ENCODE assay signal across 8 cellular contexts in genomic region chr3:138608322-138609214, GRCh38. TPM values are rescaled to one million over a fixed set of nuclear protein-coding genes. Genes with fewer than 3 reads are reported as not detected.
DNase-seq lines count a peak whose midpoint lies in the region; ATAC-seq and TF ChIP-seq lines count a peak whose summit lies in the region.

Gene FAIM, plus strand, starts transcription at chr3:138608771. Its CDS starts 10,956 bp downstream, at chr3:138619727.

- H4K20me1 ChIP-seq in IMR-90 (ENCODE audit: insufficient read depth, low read length), result no peaks in the 10 kb centered on the region

- H3K9me3 ChIP-seq in IMR-90 (ENCODE audit: control insufficient read depth, insufficient read depth, low read length), result no peaks in the 10 kb centered on the region
- no peaks in the 10 kb centered on the region for H3K9me3 ChIP-seq in parathyroid adenoma (ENCODE audit: control insufficient read depth, low read length)
- no peaks in the 10 kb centered on the region for H3K9me3 ChIP-seq in thyroid gland

- H3K4me1 Mint-ChIP-seq in activated naive CD8-positive, alpha-beta T cell treated with anti-CD3 and anti-CD28 coated beads for 36 hours, result peaks cover 8% of the 10 kb centered on the region

- H4K5ac ChIP-seq in IMR-90 (ENCODE audit: low read depth, low read length), result peak within 1 kb of the TSS; percentile 96

- intact Hi-C loops in IMR-90 (cut with micrococcal nuclease), result loop anchor here (5.0 kb wide), 1 partner anchor 84 kb away; no protein-coding TSS in a partner anchor
- intact Hi-C loops in Right ventricle myocardium superior (cut with DNase I), result no loop called here
- intact Hi-C loops in thyroid gland (cut with DNase I), result loop anchor here (10.0 kb wide), 1 partner anchor 76 kb away; no protein-coding TSS in a partner anchor

- 0 out of 2 replicates have a peak, but pooled peaks cover 7% of the 10 kb centered on the region for H3K9me1 ChIP-seq in IMR-90 (ENCODE audit: insufficient read depth, low read length)

- H3K4me1 ChIP-seq in IMR-90 (ENCODE audit: control insufficient read depth, insufficient read depth, low read length) (peaks cover 5% of the 10 kb centered on the region), parathyroid adenoma (peaks cover 7% of the 10 kb centered on the region), thyroid gland (peaks cover 13 to 15% of the 10 kb centered on the region in 2 donors)

- peak within 1 kb of the TSS; percentile 91 for H3K27ac Mint-ChIP-seq in activated naive CD8-positive, alpha-beta T cell treated with anti-CD3 and anti-CD28 coated beads for 36 hours

- no peaks in the 10 kb centered on the region for H3K9me3 Mint-ChIP-seq in activated naive CD8-positive, alpha-beta T cell treated with anti-CD3 and anti-CD28 coated beads for 36 hours

- H3K27me3 ChIP-seq in IMR-90 (ENCODE audit: control insufficient read depth, insufficient read depth, low read length), result no peaks in the 10 kb centered on the region; the same call in 1 of the 2 replicates
- no peaks in the 10 kb centered on the region for H3K27me3 ChIP-seq in parathyroid adenoma (ENCODE audit: control insufficient read depth, insufficient read depth, low read length)
- no peaks in the 10 kb centered on the region for H3K27me3 ChIP-seq in thyroid gland

- H3K27me3 Mint-ChIP-seq in activated naive CD8-positive, alpha-beta T cell treated with anti-CD3 and anti-CD28 coated beads for 36 hours, result no peaks in the 10 kb centered on the region

- peak within 1 kb of the TSS; percentile 64 for H2AK5ac ChIP-seq in IMR-90 (ENCODE audit: low read depth, low read length)

- peak within 1 kb of the TSS; percentile 91 for H3K56ac ChIP-seq in IMR-90 (ENCODE audit: extremely low read depth, insufficient read depth, low read length)

- H3K36me3 ChIP-seq in IMR-90 (ENCODE audit: control insufficient read depth, insufficient read depth, low read length), result no peaks in the 10 kb centered on the region
- no peaks in the 10 kb centered on the region for H3K36me3 ChIP-seq in parathyroid adenoma (ENCODE audit: control insufficient read depth, insufficient read depth, low read length)
- no peaks in the 10 kb centered on the region for H3K36me3 ChIP-seq in thyroid gland

- H3K79me2 ChIP-seq in parathyroid adenoma, result peaks cover 9% of the 10 kb centered on the region

- H2AK9ac ChIP-seq in IMR-90 (replicated peaks; ENCODE audit: low read depth, low read length, poor library complexity), result peak within 1 kb of the TSS; percentile 97

- H3K4me3 Mint-ChIP-seq in activated naive CD8-positive, alpha-beta T cell treated with anti-CD3 and anti-CD28 coated beads for 36 hours, result peak within 1 kb of the TSS; percentile 90

- peak within 1 kb of the TSS; percentile 67 for H2BK5ac ChIP-seq in IMR-90 (ENCODE audit: low read depth, low read length, poor library complexity, severe bottlenecking)

- ATAC-seq in GM21528 (IDR thresholded peaks at IDR 0.05; ENCODE audit: low FRiP score, unreplicated experiment), result peak; percentile 74
- peak; percentile 91 for ATAC-seq in IMR-90 (ENCODE audit: low read depth)
- peak; percentile 86 for ATAC-seq in Right ventricle myocardium superior (ENCODE audit: poor library complexity)

- H3K9ac ChIP-seq in IMR-90 (ENCODE audit: low read depth, low read length) (peak within 1 kb of the TSS; percentile 91), parathyroid adenoma (peak within 1 kb of the TSS; percentile 98)

- H2BK120ac ChIP-seq in IMR-90 (ENCODE audit: low read depth, low read length), result peak within 1 kb of the TSS; percentile 44

- peak within 1 kb of the TSS; percentile 75 to 97 for H4K8ac ChIP-seq in IMR-90 (ENCODE audit: low read depth in 2 of 2, low read length in 2 of 2)

- 0 out of 2 replicates have a peak within 1 kb of the TSS, but pooled peaks have one; percentile 1 for H2BK20ac ChIP-seq in IMR-90 (ENCODE audit: low read depth, low read length)

- TF ChIP-seq POLR2A in IMR-90 (IDR thresholded peaks at IDR 0.05; ENCODE audit: low read depth, low read length) (peak; percentile 51; the same call in 1 of the 2 replicates), thyroid gland (IDR thresholded peaks at IDR 0.05) (peak in 1 of 2 donors; percentile 47)

- peak within 1 kb of the TSS; percentile 41; the same call in 1 of the 3 replicates for H2BK15ac ChIP-seq in IMR-90 (ENCODE audit: low read depth, low read length)

- peaks cover 0 to 17% of the 10 kb centered on the region in 2 experiments; a peak in 3 of 4 replicates for H3K79me1 ChIP-seq in IMR-90 (ENCODE audit: low read depth in 1 of 2, low read length in 2 of 2)

- H3K36me3 Mint-ChIP-seq in activated naive CD8-positive, alpha-beta T cell treated with anti-CD3 and anti-CD28 coated beads for 36 hours, result no peaks in the 10 kb centered on the region

- TF ChIP-seq CTCF in IMR-90 (conservative IDR thresholded peaks at IDR 0.05; ENCODE audit: low read depth, low read length) (no peak), parathyroid adenoma (IDR thresholded peaks at IDR 0.05) (no peak), thyroid gland (IDR thresholded peaks at IDR 0.05) (no peak)

- POLR2A ChIA-PET in IMR-90 (lab: Charles Lee; ENCODE audit: unreplicated experiment), result interaction anchor here (0.6 kb wide), 1 partner anchor 186 kb away, joined by 3 read pairs; no protein-coding TSS in a partner anchor

- BruUV-seq in IMR-90 (replicated peaks; lab: Mats Ljungman, UMichigan), result no TSS peak

- H3K27ac ChIP-seq in IMR-90 (ENCODE audit: insufficient read depth, low read length) (peak within 1 kb of the TSS; percentile 79), parathyroid adenoma (peak within 1 kb of the TSS; percentile 97), thyroid gland (peak within 1 kb of the TSS; percentile 90 to 97 (median 94))

- H3K14ac ChIP-seq in IMR-90 (replicated peaks; ENCODE audit: low read depth, low read length), result peak within 1 kb of the TSS; percentile 59

- dilution Hi-C loops in IMR-90 (cut with HindIII; ENCODE audit: low sequenced_read_pairs, unreplicated experiment), result no loop called here

- H2AFZ ChIP-seq in IMR-90 (replicated peaks; ENCODE audit: low read length, poor library complexity) (peak within 1 kb of the TSS; percentile 99), parathyroid adenoma (peak within 1 kb of the TSS; percentile 98)

- WGBS in IMR-90 (ENCODE audit: extremely low coverage in 2 of 2, insufficient read length in 1 of 2), 2 experiments, result 2% methylated on average over 50 of the region's 79 CpGs; no CpG with 5 or more reads in 1 of the 2 experiments
- 8 to 16% methylated on average over 11 to 23 of the region's 79 CpGs for WGBS in thyroid gland, 2 donors

- H3K4ac ChIP-seq in IMR-90 (ENCODE audit: low read depth, low read length), result peak within 1 kb of the TSS; percentile 80

- DNase-seq in EL (peak; percentile 64), IMR-90 (peak; percentile 62), SK-MEL-5 (ENCODE audit: low read depth, low spot score) (peak; percentile 43), Right ventricle myocardium superior (peak; percentile 80), thyroid gland (peak; percentile 78 to 80)
- peak; percentile 73 for DNase-seq in activated naive CD8-positive, alpha-beta T cell treated with anti-CD3 and anti-CD28 coated beads for 36 hours

- CTCF ChIA-PET in IMR-90 (lab: Yijun Ruan, JAX), result no interaction called here

- H3K18ac ChIP-seq in IMR-90 (ENCODE audit: low read depth, low read length), result peak within 1 kb of the TSS; percentile 89

- H3K4me3 ChIP-seq in IMR-90 (ENCODE audit: insufficient read depth, low read depth, low read length), result peak within 1 kb of the TSS; percentile 63
- H3K4me3 ChIP-seq in parathyroid adenoma (ENCODE audit: low read depth, low read length), result peak within 1 kb of the TSS; percentile 76
- H3K4me3 ChIP-seq in thyroid gland (replicated peaks in 1 of 3), result peak within 1 kb of the TSS; percentile 1 to 83 (median 19)

- peak within 1 kb of the TSS; percentile 91 for H3K4me2 ChIP-seq in IMR-90 (ENCODE audit: low read depth, low read length)
- H3K4me2 ChIP-seq in parathyroid adenoma (ENCODE audit: low read length), result peak within 1 kb of the TSS; percentile 70

- no peak for TF ChIP-seq RAD21 in IMR-90 (IDR thresholded peaks at IDR 0.05; ENCODE audit: low read length)

- peak within 1 kb of the TSS; percentile 92 for H3K23ac ChIP-seq in IMR-90 (ENCODE audit: low read depth, low read length)

- peak within 1 kb of the TSS; percentile 75 for H4K91ac ChIP-seq in IMR-90 (ENCODE audit: insufficient read depth, low read depth, low read length)

- in situ Hi-C loops in IMR-90 (cut with MboI; ENCODE audit: low sequenced_read_pairs), result no loop called here
- in situ Hi-C loops in SK-MEL-5 (cut with HindIII; ENCODE audit: low pct_unique_long_range_greater_than_20kb, low sequenced_read_pairs), result no loop called here

TF ChIP-seq in IMR-90, 13 proteins besides CTCF, POLR2A, EP300 and RAD21:
- no peak for TF ChIP-seq SMC3 (IDR thresholded peaks at IDR 0.05; ENCODE audit: low read depth, low read length)

RNA-seq across cellular contexts. Expression of gene FAIM, which starts in this region (rescaled TPM):
- total RNA-seq in IMR-90 (2012; rRNA removed) (2.5 and 5.3 TPM in 2 replicates), Right ventricle myocardium superior (1.9 TPM), thyroid gland (10 to 100 TPM; 12.6 to 26.6 (median 20.4) TPM)
- 2.5 and 3.4 TPM in 2 replicates for polyA plus RNA-seq in IMR-90 (2012; rRNA removed)
- polyA plus RNA-seq in IMR-90 (2012; cell fraction: cytosol; rRNA removed), result 0.92 and 1.5 TPM in 2 replicates
- polyA plus RNA-seq in IMR-90 (2012; cell fraction: nucleus; rRNA removed; ENCODE audit: low replicate concordance), result 0.60 and 2.1 TPM in 2 replicates
- total RNA-seq in SK-MEL-5 (2014; rRNA removed; shearing (Covaris generic)), result 9.0 and 11.8 TPM in 2 replicates
- 6.0 and 8.5 TPM in 2 replicates for polyA plus RNA-seq in SK-MEL-5 (2015; cell fraction: cytosol; rRNA removed)
- 3.3 and 3.5 TPM in 2 replicates for polyA plus RNA-seq in SK-MEL-5 (2015; cell fraction: nucleus; rRNA removed)
- 1 to 10 TPM; 7.9 to 8.3 TPM for total RNA-seq in activated naive CD8-positive, alpha-beta T cell treated with anti-CD3 and anti-CD28 coated beads for 36 hours

Comparison
In these comparisons a context has a peak if more than half of its experiments do, and no peak if none do; other contexts are left out.
1. Peak in every context shown above with its lines: DNase-seq, ATAC-seq, H3K4me3 ChIP-seq and H3K27ac ChIP-seq.
2. H3K4me3 ChIP-seq: peak in every context shown above with its lines; median percentile 76 in parathyroid adenoma; 63 in IMR-90; 19 in thyroid gland.